9 cellular contexts compared by ENCODE assay signal in the genomic region with DNA sequence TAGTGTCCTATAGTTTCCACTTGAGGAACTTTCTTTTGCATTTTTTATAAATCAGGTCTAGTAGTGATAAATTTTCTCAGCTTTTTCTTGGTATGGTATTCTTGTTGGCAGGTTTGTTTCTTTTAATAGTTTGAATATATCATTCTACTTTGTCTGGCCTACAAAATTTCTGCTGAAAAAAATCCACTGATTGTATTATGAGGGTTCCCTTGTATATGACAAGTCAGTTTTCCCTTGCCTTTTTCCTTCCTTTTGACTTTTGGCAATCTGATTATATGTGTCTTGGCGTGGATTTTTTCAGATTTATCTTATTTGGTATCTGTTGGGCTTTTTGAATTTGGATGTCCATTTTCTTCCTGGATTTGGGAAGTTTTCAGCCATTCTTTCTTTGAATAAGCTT.
"Had no signal": no experiment of that assay in that cellular context is flagged by ENCODE, and none has a peak within 500 bp of the region (broad histone marks: within the 10 kb centered on the region; RNA-seq: fewer than 3 reads in every experiment).

No MANE protein-coding gene starts in this region.

- H3K4me2 ChIP-seq: KMS-11 had no signal

- ATAC-seq: HepG2 had no signal

- FAIRE-seq: HepG2, HTR-8/SVneo had no signal

- DNase-seq: IMR-90, Karpas-422, Kasumi-1, KBM-7, KG1 had no signal

- H3K27ac ChIP-seq: HL-60, KMS-11 had no signal

- H3K9ac ChIP-seq: KMS-11 had no signal
